In genomic region chr4:68373513-68373912, GRCh38 we compare ENCODE assay signal across 8 cellular contexts. TPM values are rescaled to one million over a fixed set of nuclear protein-coding genes. Genes with fewer than 3 reads are reported as not detected.
DNase-seq lines count a peak whose midpoint lies in the region; ATAC-seq and TF ChIP-seq lines count a peak whose summit lies in the region.

No MANE protein-coding gene starts in this region.

- peak overlapping the region; percentile 31 to 57 (median 46) for H3K27ac ChIP-seq in esophagus muscularis mucosa (replicated peaks in 1 of 4)
- no peak overlapping the region for H3K27ac ChIP-seq in mucosa of rectum (ENCODE audit: low read depth in 2 of 2, low read length in 2 of 2)

- H3K4me1 ChIP-seq in esophagus muscularis mucosa (peaks cover 6 to 12% (median 9%) of the 10 kb centered on the region in 4 donors), mucosa of rectum (ENCODE audit: control insufficient read depth in 2 of 2, insufficient read depth in 2 of 2, low read length in 2 of 2) (no peaks in the 10 kb centered on the region)

- no peak overlapping the region for H3K9ac ChIP-seq in mucosa of rectum (ENCODE audit: low read depth in 1 of 2, low read length in 2 of 2)

- H3K9me3 Mint-ChIP-seq in activated T-helper 1 cell treated with anti-CD3 and anti-CD28 coated beads, Interleukin-12 subunit alpha, Interleukin-12 subunit beta, Interleukin-2, Interleukin-4 antibody, amounts not matched to agents 30 ng/mL and 10 ng/mL and 1 ng/mL, durations not matched to agents 14 hours and 24 hours and 36 hours: no peaks in the 10 kb centered on the region

- H3K36me3 ChIP-seq in MG63: no peaks in the 10 kb centered on the region
- H3K36me3 ChIP-seq in esophagus muscularis mucosa: no peaks in the 10 kb centered on the region
- no peaks in the 10 kb centered on the region for H3K36me3 ChIP-seq in mucosa of rectum (ENCODE audit: control insufficient read depth in 2 of 2, insufficient read depth in 2 of 2, low read length in 2 of 2)

- ATAC-seq in GM21528 (IDR thresholded peaks at IDR 0.05; ENCODE audit: low FRiP score, unreplicated experiment): peak; percentile 80

- DNase-seq in AG08396 (ENCODE audit: low spot score) (peak; percentile 81), MG63 (peak; percentile 72), esophagus muscularis mucosa (ENCODE audit: extremely low spot score) (no peak), DMS79 (lab: John Stamatoyannopoulos, UW) (no peak)
- DNase-seq in activated T-helper 1 cell treated with anti-CD3 and anti-CD28 coated beads, Interleukin-12 subunit alpha, Interleukin-12 subunit beta, Interleukin-2, Interleukin-4 antibody, amounts not matched to agents 30 ng/mL and 10 ng/mL and 1 ng/mL, durations not matched to agents 14 hours and 24 hours and 36 hours (ENCODE audit: low spot score): peak; percentile 52
- peak; percentile 31 to 43 for DNase-seq in stimulated activated CD8-positive, alpha-beta memory T cell treated with anti-CD3 and anti-CD28 coated beads, Interleukin-7, amount 100 ng/mL, for 48 hours (ENCODE audit: extremely low read depth in 1 of 2, low read depth in 1 of 2)

- H3K4me3 Mint-ChIP-seq in activated T-helper 1 cell treated with anti-CD3 and anti-CD28 coated beads, Interleukin-12 subunit alpha, Interleukin-12 subunit beta, Interleukin-2, Interleukin-4 antibody, amounts not matched to agents 30 ng/mL and 10 ng/mL and 1 ng/mL, durations not matched to agents 14 hours and 24 hours and 36 hours: peak overlapping the region; percentile 29

- 9% methylated on average over 15 of the region's 16 CpGs for WGBS in esophagus muscularis mucosa

- no peaks in the 10 kb centered on the region for H3K27me3 ChIP-seq in MG63
- peaks cover 0 to 12% (median 2%) of the 10 kb centered on the region in 4 donors for H3K27me3 ChIP-seq in esophagus muscularis mucosa
- no peaks in the 10 kb centered on the region for H3K27me3 ChIP-seq in mucosa of rectum (ENCODE audit: control insufficient read depth in 2 of 2, insufficient read depth in 2 of 2, low read length in 2 of 2)

- H3K36me3 Mint-ChIP-seq in activated T-helper 1 cell treated with anti-CD3 and anti-CD28 coated beads, Interleukin-12 subunit alpha, Interleukin-12 subunit beta, Interleukin-2, Interleukin-4 antibody, amounts not matched to agents 30 ng/mL and 10 ng/mL and 1 ng/mL, durations not matched to agents 14 hours and 24 hours and 36 hours (ENCODE audit: low read depth): no peaks in the 10 kb centered on the region

- H3K4me3 ChIP-seq in MG63: no peak overlapping the region; the same call in 1 of the 2 replicates
- H3K4me3 ChIP-seq in esophagus muscularis mucosa: peak overlapping the region; percentile 38 to 53 (median 44)
- H3K4me3 ChIP-seq in mucosa of rectum (ENCODE audit: low read length in 2 of 2): peak overlapping the region; percentile 48 to 57

- TF ChIP-seq EP300 in esophagus muscularis mucosa (IDR thresholded peaks at IDR 0.05): no peak

- TF ChIP-seq POLR2A in esophagus muscularis mucosa (IDR thresholded peaks at IDR 0.05; ENCODE audit: low read depth): no peak

- intact Hi-C loops in activated T-helper 1 cell treated with anti-CD3 and anti-CD28 coated beads, Interleukin-12 subunit alpha, Interleukin-12 subunit beta, Interleukin-2, Interleukin-4 antibody, amounts not matched to agents 30 ng/mL and 10 ng/mL and 1 ng/mL, durations not matched to agents 14 hours and 24 hours and 36 hours (cut with micrococcal nuclease): loop anchor here (1.0 to 10.0 kb wide), 3 partner anchors 14 to 199 kb away; partner anchors contain the start of gene YTHDC1
- intact Hi-C loops in esophagus muscularis mucosa (cut with DNase I): no loop called here

- H3K4me1 Mint-ChIP-seq in activated T-helper 1 cell treated with anti-CD3 and anti-CD28 coated beads, Interleukin-12 subunit alpha, Interleukin-12 subunit beta, Interleukin-2, Interleukin-4 antibody, amounts not matched to agents 30 ng/mL and 10 ng/mL and 1 ng/mL, durations not matched to agents 14 hours and 24 hours and 36 hours (ENCODE audit: low read depth): peaks cover 23% of the 10 kb centered on the region

- H3K9me3 ChIP-seq in MG63 (no peaks in the 10 kb centered on the region), esophagus muscularis mucosa (no peaks in the 10 kb centered on the region), mucosa of rectum (ENCODE audit: control insufficient read depth in 2 of 2, low read length in 2 of 2) (no peaks in the 10 kb centered on the region)

- peaks cover 17% of the 10 kb centered on the region for H3K27me3 Mint-ChIP-seq in activated T-helper 1 cell treated with anti-CD3 and anti-CD28 coated beads, Interleukin-12 subunit alpha, Interleukin-12 subunit beta, Interleukin-2, Interleukin-4 antibody, amounts not matched to agents 30 ng/mL and 10 ng/mL and 1 ng/mL, durations not matched to agents 14 hours and 24 hours and 36 hours (ENCODE audit: insufficient read depth)

- no peak overlapping the region for H3K27ac Mint-ChIP-seq in activated T-helper 1 cell treated with anti-CD3 and anti-CD28 coated beads, Interleukin-12 subunit alpha, Interleukin-12 subunit beta, Interleukin-2, Interleukin-4 antibody, amounts not matched to agents 30 ng/mL and 10 ng/mL and 1 ng/mL, durations not matched to agents 14 hours and 24 hours and 36 hours

- TF ChIP-seq CTCF in esophagus muscularis mucosa (IDR thresholded peaks at IDR 0.05): no peak

RNA-seq across cellular contexts. Expression of gene YTHDC1, which starts 23.6 kb away (rescaled TPM):
- total RNA-seq in MG63 (2014; rRNA removed; shearing (Covaris generic); ENCODE audit: low replicate concordance): 9.4 and 10.0 TPM in 2 replicates
- 75.6 and 82.3 TPM in 2 replicates for total RNA-seq in activated T-helper 1 cell treated with anti-CD3 and anti-CD28 coated beads, Interleukin-12 subunit alpha, Interleukin-12 subunit beta, Interleukin-2, Interleukin-4 antibody, amounts not matched to agents 30 ng/mL and 10 ng/mL and 1 ng/mL, durations not matched to agents 14 hours and 24 hours and 36 hours
- 10 to 100 TPM; 55.4 to 68.7 (median 61.4) TPM for total RNA-seq in esophagus muscularis mucosa

Comparison
In these comparisons a context has a peak if more than half of its experiments do, and no peak if none do; other contexts are left out.
1. DNase-seq: peak in AG08396 (single experiment), MG63 (single experiment), activated T-helper 1 cell treated with anti-CD3 and anti-CD28 coated beads, Interleukin-12 subunit alpha, Interleukin-12 subunit beta, Interleukin-2, Interleukin-4 antibody, amounts not matched to agents 30 ng/mL and 10 ng/mL and 1 ng/mL, durations not matched to agents 14 hours and 24 hours and 36 hours (single experiment) and stimulated activated CD8-positive, alpha-beta memory T cell treated with anti-CD3 and anti-CD28 coated beads, Interleukin-7, amount 100 ng/mL, for 48 hours (2 of 2); none in esophagus muscularis mucosa (single experiment) and DMS79 (single experiment).
2. H3K27ac ChIP-seq: peak in esophagus muscularis mucosa (4 of 4); none in mucosa of rectum (0 of 2).